17 cellular contexts compared by ENCODE assay signal in the genomic region with DNA sequence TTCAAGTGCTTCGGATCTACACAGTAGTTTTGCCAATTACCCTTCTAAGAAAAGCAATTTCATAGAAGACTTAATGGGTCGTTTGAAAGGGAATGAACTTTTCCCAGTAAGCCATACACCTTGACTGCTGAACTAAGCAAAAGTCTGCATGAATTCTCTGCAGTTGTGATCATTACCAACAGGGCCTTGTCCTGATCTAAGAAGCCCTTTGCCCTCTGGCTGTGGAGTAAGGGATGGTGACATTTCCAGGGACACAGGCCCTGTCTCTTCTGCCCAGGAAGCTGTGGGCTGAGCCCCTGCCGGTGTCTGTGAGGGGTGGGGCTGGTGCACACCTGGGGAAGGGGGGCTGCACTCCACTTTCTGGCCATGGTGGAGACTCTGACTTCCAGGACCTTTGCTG. TPM values are rescaled to one million over a fixed set of nuclear protein-coding genes. Genes with fewer than 3 reads are reported as not detected.
DNase-seq lines count a peak whose midpoint lies in the region; ATAC-seq and TF ChIP-seq lines count a peak whose summit lies in the region.
"Had no signal": no experiment of that assay in that cellular context is flagged by ENCODE, and none has a peak within 500 bp of the region (broad histone marks: within the 10 kb centered on the region; RNA-seq: fewer than 3 reads in every experiment).

No MANE protein-coding gene starts in this region.

- TF ChIP-seq CTCF in GM13976 (IDR thresholded peaks at IDR 0.05; ENCODE audit: borderline replicate concordance, control extremely low read depth, extremely low read depth, insufficient read depth, missing control alignments) (no peak), endodermal cell (conservative IDR thresholded peaks at IDR 0.05) (peak; percentile 41), liver (IDR thresholded peaks at IDR 0.05; ENCODE audit: low read depth, low read length, missing input control) (peak; percentile 44), brain microvascular endothelial cell (IDR thresholded peaks at IDR 0.05; ENCODE audit: low read depth, low read length, missing control alignments) (no peak), right atrium auricular region (IDR thresholded peaks at IDR 0.05) (no peak)

- in situ Hi-C loops in GM13976 (cut with MboI; ENCODE audit: low sequenced_read_pairs, unreplicated experiment) = no loop called here
- in situ Hi-C loops in brain microvascular endothelial cell (cut with HindIII; ENCODE audit: low pct_ligation_motif_present, low sequenced_read_pairs) = no loop called here

- H3K9me3 ChIP-seq in endodermal cell (ENCODE audit: control insufficient read depth, low read length) (no peaks in the 10 kb centered on the region), liver (ENCODE audit: control insufficient read depth in 4 of 4, low read length in 3 of 4) (no peaks in the 10 kb centered on the region), right atrium auricular region (no peaks in the 10 kb centered on the region)

- H3K9me3 Mint-ChIP-seq in endodermal cell = peaks cover 2% of the 10 kb centered on the region
- peaks cover 0 to 6% of the 10 kb centered on the region in 2 donors for H3K9me3 Mint-ChIP-seq in stimulated activated naive B cell treated with anti-CD40 and anti-IgM and Interleukin-4, amounts not matched to agents 10 μg/mL and 1 μg/mL and 100 μg/mL, for 72 hours
- H3K9me3 Mint-ChIP-seq in activated CD8-positive, alpha-beta T cell treated with anti-CD3 and anti-CD28 coated beads, Interleukin-2, amount 10 ng/mL, durations not matched to agents 7 days and 5 days (ENCODE audit: insufficient read depth) = peaks cover 4% of the 10 kb centered on the region
- H3K9me3 Mint-ChIP-seq: H9 had no signal

- H3K9ac ChIP-seq in endodermal cell (ENCODE audit: extremely low read depth, low read length, poor library complexity, severe bottlenecking) = no peak overlapping the region
- H3K9ac ChIP-seq in liver (ENCODE audit: low read depth in 1 of 2, low read length in 2 of 2) = no peak overlapping the region
- H3K9ac ChIP-seq: BLaER1 had no signal

- peaks cover 19% of the 10 kb centered on the region for H3K36me3 Mint-ChIP-seq in endodermal cell (ENCODE audit: low read depth)
- peaks cover 0 to 10% of the 10 kb centered on the region in 2 donors for H3K36me3 Mint-ChIP-seq in stimulated activated naive B cell treated with anti-CD40 and anti-IgM and Interleukin-4, amounts not matched to agents 10 μg/mL and 1 μg/mL and 100 μg/mL, for 72 hours
- peaks cover 14% of the 10 kb centered on the region for H3K36me3 Mint-ChIP-seq in activated CD8-positive, alpha-beta T cell treated with anti-CD3 and anti-CD28 coated beads, Interleukin-2, amount 10 ng/mL, durations not matched to agents 7 days and 5 days (ENCODE audit: low read depth)
- H3K36me3 Mint-ChIP-seq: CD14-positive monocyte; CD4-positive, alpha-beta memory T cell had no signal

- no peak overlapping the region for H3K27ac Mint-ChIP-seq in endodermal cell
- H3K27ac Mint-ChIP-seq in stimulated activated naive B cell treated with anti-CD40 and anti-IgM and Interleukin-4, amounts not matched to agents 10 μg/mL and 1 μg/mL and 100 μg/mL, for 72 hours = peak overlapping the region; percentile 34
- H3K27ac Mint-ChIP-seq in activated CD8-positive, alpha-beta T cell treated with anti-CD3 and anti-CD28 coated beads, Interleukin-2, amount 10 ng/mL, durations not matched to agents 7 days and 5 days = no peak overlapping the region
- H3K27ac Mint-ChIP-seq: CD14-positive monocyte; CD4-positive, alpha-beta memory T cell; H9 had no signal

- CTCF ChIA-PET in activated CD8-positive, alpha-beta T cell treated with anti-CD3 and anti-CD28 coated beads, Interleukin-2, amount 10 ng/mL, durations not matched to agents 7 days and 5 days (lab: Charles Lee) = no interaction called here

- POLR2A ChIA-PET in activated CD8-positive, alpha-beta T cell treated with anti-CD3 and anti-CD28 coated beads, Interleukin-2, amount 10 ng/mL, durations not matched to agents 7 days and 5 days (lab: Charles Lee) = no interaction called here

- H3K4me3 ChIP-seq in endodermal cell (ENCODE audit: low read length) (no peak overlapping the region), liver (ENCODE audit: low read depth in 1 of 3, low read length in 3 of 3) (no peak overlapping the region), brain microvascular endothelial cell (ENCODE audit: low read depth, low read length) (no peak overlapping the region), right atrium auricular region (no peak overlapping the region)
- H3K4me3 ChIP-seq: BLaER1 had no signal

- no peaks in the 10 kb centered on the region for H3K4me1 Mint-ChIP-seq in endodermal cell
- no peaks in the 10 kb centered on the region for H3K4me1 Mint-ChIP-seq in stimulated activated naive B cell treated with anti-CD40 and anti-IgM and Interleukin-4, amounts not matched to agents 10 μg/mL and 1 μg/mL and 100 μg/mL, for 72 hours
- H3K4me1 Mint-ChIP-seq in activated CD8-positive, alpha-beta T cell treated with anti-CD3 and anti-CD28 coated beads, Interleukin-2, amount 10 ng/mL, durations not matched to agents 7 days and 5 days (ENCODE audit: low read depth) = no peaks in the 10 kb centered on the region
- H3K4me1 Mint-ChIP-seq: CD14-positive monocyte; CD4-positive, alpha-beta memory T cell; H9 had no signal

- TF ChIP-seq RAD21 in liver (IDR thresholded peaks at IDR 0.05) = peak; percentile 54 to 79

- DNase-seq in GM13976 (ENCODE audit: low spot score) = peak; percentile 8
- no peak for DNase-seq in endodermal cell
- no peak for DNase-seq in stimulated activated naive B cell treated with anti-CD40 and anti-IgM and Interleukin-4, amounts not matched to agents 10 μg/mL and 1 μg/mL and 100 μg/mL, for 72 hours
- no peak for DNase-seq in activated CD8-positive, alpha-beta T cell treated with anti-CD3 and anti-CD28 coated beads, Interleukin-2, amount 10 ng/mL, durations not matched to agents 7 days and 5 days
- DNase-seq in brain microvascular endothelial cell = no peak
- DNase-seq in right atrium auricular region (ENCODE audit: low spot score) = no peak
- DNase-seq: 8988T; CD4-positive, alpha-beta memory T cell; DMS153; DMS79 treated with DMSO at 0.1 percent for 48 hours; GF-D8; H9; IMR-90 had no signal

- H3K27ac ChIP-seq in endodermal cell (ENCODE audit: low read depth, low read length) (no peak overlapping the region), liver (ENCODE audit: low read depth in 1 of 2, low read length in 2 of 2) (no peak overlapping the region), brain microvascular endothelial cell (no peak overlapping the region), right atrium auricular region (no peak overlapping the region)
- H3K27ac ChIP-seq: BLaER1 had no signal

- no peak overlapping the region for H3K4me3 Mint-ChIP-seq in endodermal cell
- H3K4me3 Mint-ChIP-seq in stimulated activated naive B cell treated with anti-CD40 and anti-IgM and Interleukin-4, amounts not matched to agents 10 μg/mL and 1 μg/mL and 100 μg/mL, for 72 hours = no peak overlapping the region
- no peak overlapping the region for H3K4me3 Mint-ChIP-seq in activated CD8-positive, alpha-beta T cell treated with anti-CD3 and anti-CD28 coated beads, Interleukin-2, amount 10 ng/mL, durations not matched to agents 7 days and 5 days
- H3K4me3 Mint-ChIP-seq: CD14-positive monocyte; CD4-positive, alpha-beta memory T cell; H9 had no signal

- WGBS in endodermal cell (ENCODE audit: insufficient coverage in 1 of 2, insufficient read length in 1 of 2), 2 experiments = 84 to 88% methylated on average over 2 to 3 of the region's 3 CpGs
- 46% methylated on average over 3 of the region's 3 CpGs for WGBS in liver

- H3K36me3 ChIP-seq in endodermal cell (ENCODE audit: control insufficient read depth, insufficient read depth, low read length) (no peaks in the 10 kb centered on the region), liver (ENCODE audit: control insufficient read depth in 4 of 4, insufficient read depth in 3 of 4, low read depth in 1 of 4, low read length in 3 of 4) (peaks cover 0 to 2% (median 0%) of the 10 kb centered on the region in 4 donors), brain microvascular endothelial cell (replicated peaks) (no peaks in the 10 kb centered on the region), right atrium auricular region (no peaks in the 10 kb centered on the region)

- H3K27me3 Mint-ChIP-seq in endodermal cell (ENCODE audit: insufficient read depth) = no peaks in the 10 kb centered on the region
- H3K27me3 Mint-ChIP-seq in stimulated activated naive B cell treated with anti-CD40 and anti-IgM and Interleukin-4, amounts not matched to agents 10 μg/mL and 1 μg/mL and 100 μg/mL, for 72 hours = peaks cover 0 to 50% of the 10 kb centered on the region in 2 donors
- H3K27me3 Mint-ChIP-seq in activated CD8-positive, alpha-beta T cell treated with anti-CD3 and anti-CD28 coated beads, Interleukin-2, amount 10 ng/mL, durations not matched to agents 7 days and 5 days (ENCODE audit: low read depth) = no peaks in the 10 kb centered on the region

- H3K27me3 ChIP-seq in endodermal cell (ENCODE audit: control insufficient read depth, insufficient read depth, low read length, poor library complexity, severe bottlenecking) = no peaks in the 10 kb centered on the region
- no peaks in the 10 kb centered on the region for H3K27me3 ChIP-seq in liver (ENCODE audit: control insufficient read depth in 4 of 4, insufficient read depth in 4 of 4, low read length in 3 of 4)
- no peaks in the 10 kb centered on the region for H3K27me3 ChIP-seq in brain microvascular endothelial cell (replicated peaks)
- no peaks in the 10 kb centered on the region for H3K27me3 ChIP-seq in right atrium auricular region
- H3K27me3 ChIP-seq: BLaER1 had no signal

- H3K4me1 ChIP-seq in endodermal cell (ENCODE audit: control insufficient read depth, insufficient read depth, low read length) (no peaks in the 10 kb centered on the region), liver (ENCODE audit: control insufficient read depth in 4 of 4, insufficient read depth in 4 of 4, low read length in 3 of 4) (peaks cover 0 to 9% (median 2%) of the 10 kb centered on the region in 4 donors), right atrium auricular region (no peaks in the 10 kb centered on the region)
- H3K4me1 ChIP-seq: BLaER1 had no signal

- no peak for ATAC-seq in stimulated activated naive B cell treated with anti-CD40 and anti-IgM and Interleukin-4, amounts not matched to agents 10 μg/mL and 1 μg/mL and 100 μg/mL, for 72 hours (replicated peaks)
- no peak for ATAC-seq in activated CD8-positive, alpha-beta T cell treated with anti-CD3 and anti-CD28 coated beads, Interleukin-2, amount 10 ng/mL, durations not matched to agents 7 days and 5 days

RNA-seq across cellular contexts. Expression of gene ZDHHC11, which starts 30.5 kb away (rescaled TPM):
- total RNA-seq in endodermal cell (10 to 100 TPM; 10.6 to 28.9 TPM), liver (1 to 10 TPM in 1 of 2 donors, under 1 TPM in 1; 0.93 to 3.2 TPM), right atrium auricular region (10 to 100 TPM; 10.8 to 16.2 TPM)
- 8.4 TPM for polyA plus RNA-seq in endodermal cell (2013, experiment 1 of 2)
- polyA plus RNA-seq in endodermal cell (2013, experiment 2 of 2) = 10.4 TPM
- polyA plus RNA-seq in liver = 1 to 10 TPM in 1 of 2 donors, under 1 TPM in 1; 0.99 to 1.5 TPM
- 10 to 100 TPM; 11.9 to 17.0 TPM for total RNA-seq in activated CD8-positive, alpha-beta T cell treated with anti-CD3 and anti-CD28 coated beads, Interleukin-2, amount 10 ng/mL, durations not matched to agents 7 days and 5 days
- polyA plus RNA-seq: CD14-positive monocyte had no signal

RNA-seq across cellular contexts. Expression of gene ZDHHC11B, which starts 35.7 kb away (rescaled TPM):
- total RNA-seq in endodermal cell = 1 to 10 TPM in 1 of 2 donors, under 1 TPM in 1; 0.75 to 1.3 TPM
- polyA plus RNA-seq in endodermal cell (2013, experiment 1 of 2) = 2.3 TPM
- polyA plus RNA-seq in endodermal cell (2013, experiment 2 of 2) = 1.9 TPM
- total RNA-seq in liver = 1 to 10 TPM in 1 of 2 donors, under 1 TPM in 1; 0.37 to 2.1 TPM
- under 1 TPM; 0.38 to 0.86 TPM for polyA plus RNA-seq in liver
- total RNA-seq in activated CD8-positive, alpha-beta T cell treated with anti-CD3 and anti-CD28 coated beads, Interleukin-2, amount 10 ng/mL, durations not matched to agents 7 days and 5 days = under 1 TPM in 1 of 2 experiments, not detected in 1; 0.10 TPM
- total RNA-seq in right atrium auricular region = 1 to 10 TPM; 4.0 to 7.5 TPM
- total RNA-seq: IMR-90 had no signal
- polyA plus RNA-seq: AG04450, CD14-positive monocyte had no signal

Comparison
In these comparisons a context has a peak if more than half of its experiments do, and no peak if none do; other contexts are left out.
1. CTCF ChIP-seq: peak in endodermal cell (single experiment) and liver (single experiment); none in GM13976 (single experiment), brain microvascular endothelial cell (single experiment) and right atrium auricular region (0 of 2).